Comparison of ENCODE assay signal across 30 cellular contexts in the genomic region with DNA sequence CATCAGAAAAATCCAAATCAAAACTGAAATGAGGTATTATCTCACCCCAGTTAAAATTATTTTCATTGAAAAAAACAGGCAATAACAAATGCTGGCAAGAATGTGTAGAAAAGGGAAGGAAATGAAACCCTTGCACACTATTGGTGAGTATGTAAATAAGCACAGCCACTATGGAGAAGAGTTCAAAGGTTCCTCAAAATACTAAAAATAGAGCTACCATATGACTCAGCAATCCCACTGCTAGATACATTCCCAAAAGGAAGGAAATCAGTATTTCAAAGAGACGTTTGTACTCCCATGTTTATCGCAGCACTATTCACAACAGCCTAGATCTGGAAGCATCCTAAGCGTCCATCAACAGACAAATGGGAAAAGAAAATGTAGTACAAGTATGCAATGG.
"Had no signal": no experiment of that assay in that cellular context is flagged by ENCODE, and none has a peak within 500 bp of the region (broad histone marks: within the 10 kb centered on the region; RNA-seq: fewer than 3 reads in every experiment).

No MANE protein-coding gene starts in this region.

- H3K27ac ChIP-seq: adrenal gland, body of pancreas, breast epithelium, SJCRH30, SK-N-MC had no signal

- DNase-seq: activated CD4-positive, alpha-beta T cell treated with anti-CD3 and anti-CD28 coated beads for 36 hours; activated CD4-positive, alpha-beta T cell treated with anti-CD3 and anti-CD28 coated beads, Interleukin-2, amount 10 ng/mL, durations not matched to agents 7 days and 5 days; activated CD4-positive, alpha-beta T cell treated with anti-CD3 and anti-CD28 coated beads, Interleukin-2, amount 50 U/mL, for 48 hours; activated CD8-positive, alpha-beta T cell treated with anti-CD3 and anti-CD28 coated beads, Interleukin-2, amount 10 ng/mL, durations not matched to agents 7 days and 5 days; activated gamma-delta T cell treated with Interleukin-2 at 50 U/mL for 16 hours; activated naive CD4-positive, alpha-beta T cell treated with anti-CD3 and anti-CD28 coated beads for 36 hours; activated T-cell treated with anti-CD3 and anti-CD28 coated beads for 4 hours; activated T-cell treated with anti-CD3 and anti-CD28 coated beads, Interleukin-2, amount 50 U/mL, for 4 hours; adrenal gland; body of pancreas; cortex of kidney; Karpas-422; MG63; NCI-H1092; NCI-H1436 treated with DMSO at 0.1 percent for 48 hours; NCI-H1694 treated with DMSO at 0.1 percent for 48 hours; NCI-H2029; NCI-H510A; NCI-H526; NCI-H748 treated with DMSO at 0.1 percent for 48 hours; NK-92 treated with Interleukin-12 subunit alpha and Interleukin-12 subunit beta, amount 100 ng/mL, for 24 hours; OCI-M1; SHP77; SJCRH30 had no signal

- H3K4me3 ChIP-seq: adrenal gland, body of pancreas, breast epithelium, MG63, SJCRH30, SK-N-MC had no signal

- ATAC-seq: activated CD4-positive, alpha-beta T cell treated with anti-CD3 and anti-CD28 coated beads for 36 hours; activated CD4-positive, CD25-positive, alpha-beta regulatory T cell treated with anti-CD3 and anti-CD28 coated beads, Interleukin-2, amount 50 U/mL, for 24 hours; activated CD8-positive, alpha-beta T cell treated with anti-CD3 and anti-CD28 coated beads, Interleukin-2, amount 10 ng/mL, durations not matched to agents 7 days and 5 days; activated naive CD4-positive, alpha-beta T cell treated with anti-CD3 and anti-CD28 coated beads, Interleukin-2, amount 50 U/mL, for 72 hours; activated T-cell treated with anti-CD3 and anti-CD28 coated beads, Interleukin-2, amount 50 U/mL, for 4 hours; body of pancreas; Panc1; WTC11 had no signal
